Comparison of ENCODE assay signal across 1 cellular context in the genomic region with DNA sequence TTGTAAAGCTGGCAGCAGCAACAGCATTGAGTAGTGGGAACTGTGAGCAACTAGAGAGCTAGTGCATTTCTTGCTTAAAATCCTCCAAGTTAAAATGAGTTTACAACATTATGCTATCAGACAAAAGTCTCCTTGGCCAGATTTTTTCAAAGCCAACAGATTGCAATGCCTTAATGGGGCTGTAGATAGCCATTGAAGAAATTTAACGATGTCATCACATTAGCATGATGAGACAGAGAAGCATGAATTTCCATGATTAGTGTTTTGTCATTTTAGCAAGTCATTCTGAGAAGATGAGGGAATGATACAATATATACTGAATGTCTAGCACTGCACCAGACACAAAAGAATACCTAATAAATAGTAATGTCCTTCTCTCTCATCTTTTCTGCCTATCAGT.
TF ChIP-seq lines count a peak whose summit lies in the region.

No MANE protein-coding gene starts in this region.

TF ChIP-seq in GM23338, 12 proteins besides CTCF, POLR2A, EP300 and RAD21 (continued from another document):
- TF ChIP-seq, protein P1, sequence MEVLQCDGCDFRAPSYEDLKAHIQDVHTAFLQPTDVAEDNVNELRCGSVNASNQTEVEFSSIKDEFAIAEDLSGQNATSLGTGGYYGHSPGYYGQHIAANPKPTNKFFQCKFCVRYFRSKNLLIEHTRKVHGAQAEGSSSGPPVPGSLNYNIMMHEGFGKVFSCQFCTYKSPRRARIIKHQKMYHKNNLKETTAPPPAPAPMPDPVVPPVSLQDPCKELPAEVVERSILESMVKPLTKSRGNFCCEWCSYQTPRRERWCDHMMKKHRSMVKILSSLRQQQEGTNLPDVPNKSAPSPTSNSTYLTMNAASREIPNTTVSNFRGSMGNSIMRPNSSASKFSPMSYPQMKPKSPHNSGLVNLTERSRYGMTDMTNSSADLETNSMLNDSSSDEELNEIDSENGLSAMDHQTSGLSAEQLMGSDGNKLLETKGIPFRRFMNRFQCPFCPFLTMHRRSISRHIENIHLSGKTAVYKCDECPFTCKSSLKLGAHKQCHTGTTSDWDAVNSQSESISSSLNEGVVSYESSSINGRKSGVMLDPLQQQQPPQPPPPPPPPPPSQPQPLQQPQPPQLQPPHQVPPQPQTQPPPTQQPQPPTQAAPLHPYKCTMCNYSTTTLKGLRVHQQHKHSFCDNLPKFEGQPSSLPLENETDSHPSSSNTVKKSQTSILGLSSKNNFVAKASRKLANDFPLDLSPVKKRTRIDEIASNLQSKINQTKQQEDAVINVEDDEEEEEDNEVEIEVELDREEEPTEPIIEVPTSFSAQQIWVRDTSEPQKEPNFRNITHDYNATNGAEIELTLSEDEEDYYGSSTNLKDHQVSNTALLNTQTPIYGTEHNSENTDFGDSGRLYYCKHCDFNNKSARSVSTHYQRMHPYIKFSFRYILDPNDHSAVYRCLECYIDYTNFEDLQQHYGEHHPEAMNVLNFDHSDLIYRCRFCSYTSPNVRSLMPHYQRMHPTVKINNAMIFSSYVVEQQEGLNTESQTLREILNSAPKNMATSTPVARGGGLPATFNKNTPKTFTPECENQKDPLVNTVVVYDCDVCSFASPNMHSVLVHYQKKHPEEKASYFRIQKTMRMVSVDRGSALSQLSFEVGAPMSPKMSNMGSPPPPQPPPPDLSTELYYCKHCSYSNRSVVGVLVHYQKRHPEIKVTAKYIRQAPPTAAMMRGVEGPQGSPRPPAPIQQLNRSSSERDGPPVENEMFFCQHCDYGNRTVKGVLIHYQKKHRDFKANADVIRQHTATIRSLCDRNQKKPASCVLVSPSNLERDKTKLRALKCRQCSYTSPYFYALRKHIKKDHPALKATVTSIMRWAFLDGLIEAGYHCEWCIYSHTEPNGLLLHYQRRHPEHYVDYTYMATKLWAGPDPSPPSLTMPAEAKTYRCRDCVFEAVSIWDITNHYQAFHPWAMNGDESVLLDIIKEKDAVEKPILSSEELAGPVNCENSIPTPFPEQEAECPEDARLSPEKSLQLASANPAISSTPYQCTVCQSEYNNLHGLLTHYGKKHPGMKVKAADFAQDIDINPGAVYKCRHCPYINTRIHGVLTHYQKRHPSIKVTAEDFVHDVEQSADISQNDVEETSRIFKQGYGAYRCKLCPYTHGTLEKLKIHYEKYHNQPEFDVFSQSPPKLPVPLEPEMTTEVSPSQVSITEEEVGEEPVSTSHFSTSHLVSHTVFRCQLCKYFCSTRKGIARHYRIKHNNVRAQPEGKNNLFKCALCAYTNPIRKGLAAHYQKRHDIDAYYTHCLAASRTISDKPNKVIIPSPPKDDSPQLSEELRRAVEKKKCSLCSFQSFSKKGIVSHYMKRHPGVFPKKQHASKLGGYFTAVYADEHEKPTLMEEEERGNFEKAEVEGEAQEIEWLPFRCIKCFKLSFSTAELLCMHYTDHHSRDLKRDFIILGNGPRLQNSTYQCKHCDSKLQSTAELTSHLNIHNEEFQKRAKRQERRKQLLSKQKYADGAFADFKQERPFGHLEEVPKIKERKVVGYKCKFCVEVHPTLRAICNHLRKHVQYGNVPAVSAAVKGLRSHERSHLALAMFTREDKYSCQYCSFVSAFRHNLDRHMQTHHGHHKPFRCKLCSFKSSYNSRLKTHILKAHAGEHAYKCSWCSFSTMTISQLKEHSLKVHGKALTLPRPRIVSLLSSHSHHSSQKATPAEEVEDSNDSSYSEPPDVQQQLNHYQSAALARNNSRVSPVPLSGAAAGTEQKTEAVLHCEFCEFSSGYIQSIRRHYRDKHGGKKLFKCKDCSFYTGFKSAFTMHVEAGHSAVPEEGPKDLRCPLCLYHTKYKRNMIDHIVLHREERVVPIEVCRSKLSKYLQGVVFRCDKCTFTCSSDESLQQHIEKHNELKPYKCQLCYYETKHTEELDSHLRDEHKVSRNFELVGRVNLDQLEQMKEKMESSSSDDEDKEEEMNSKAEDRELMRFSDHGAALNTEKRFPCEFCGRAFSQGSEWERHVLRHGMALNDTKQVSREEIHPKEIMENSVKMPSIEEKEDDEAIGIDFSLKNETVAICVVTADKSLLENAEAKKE (CRISPR knock-in tag; IDR thresholded peaks at IDR 0.05) = no peak
- TF ChIP-seq ZNF331 (CRISPR knock-in tag; IDR thresholded peaks at IDR 0.05; ENCODE audit: low read depth) (no peak), STAT1 (IDR thresholded peaks at IDR 0.05; ENCODE audit: unreplicated experiment) (no peak), CREB1 (CRISPR knock-in tag; IDR thresholded peaks at IDR 0.05; ENCODE audit: low read depth) (no peak), POLR2AphosphoS5 (IDR thresholded peaks at IDR 0.05; ENCODE audit: low read depth) (no peak), REST (IDR thresholded peaks at IDR 0.05; ENCODE audit: unreplicated experiment) (no peak)
